9 cellular contexts compared by ENCODE assay signal in the genomic region with DNA sequence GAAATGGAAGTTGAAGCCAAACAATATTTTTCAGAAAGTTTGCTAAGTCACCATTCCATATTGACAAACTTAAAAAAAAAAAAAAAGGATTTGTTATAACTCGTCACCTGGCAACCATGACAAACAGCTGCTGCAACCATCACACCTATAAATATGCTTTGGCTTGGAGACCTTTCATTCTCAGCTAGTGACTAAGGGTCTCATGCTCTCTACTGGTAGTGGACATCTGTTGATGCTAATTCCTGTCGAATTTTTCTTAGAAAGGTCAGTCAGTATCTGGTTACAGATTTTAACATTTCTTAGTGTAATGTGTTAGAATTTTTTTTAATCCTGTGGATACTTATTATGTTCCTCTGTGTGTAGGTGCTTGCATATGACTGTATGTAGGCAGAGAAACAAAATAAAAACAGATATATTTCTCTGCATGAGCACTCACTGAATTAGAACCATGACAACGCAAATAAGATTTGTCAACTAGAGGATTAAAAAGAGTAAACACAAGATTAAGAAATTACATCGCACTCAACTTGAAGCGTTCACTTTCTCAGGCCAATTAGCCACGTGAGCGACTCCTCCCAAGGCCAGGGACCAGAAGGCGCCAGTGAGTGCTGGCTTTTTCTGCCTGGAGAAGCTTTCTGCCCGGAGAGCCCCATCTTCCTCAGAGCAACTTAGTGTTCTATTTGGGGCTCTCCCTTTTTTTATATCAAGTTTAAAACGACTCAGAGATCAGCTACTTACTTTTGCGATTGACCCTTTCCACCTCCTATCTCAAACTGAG. TPM values are rescaled to one million over a fixed set of nuclear protein-coding genes. Genes with fewer than 3 reads are reported as not detected.
A peak's percentile ranks its signal among the peaks of the same experiment; 100 is the strongest.
DNase-seq lines count a peak whose midpoint lies in the region; ATAC-seq and TF ChIP-seq lines count a peak whose summit lies in the region.
"Had no signal": no experiment of that assay in that cellular context is flagged by ENCODE, and none has a peak within 500 bp of the region (broad histone marks: within the 10 kb centered on the region; RNA-seq: fewer than 3 reads in every experiment).

No MANE protein-coding gene starts in this region.

- TF ChIP-seq POLR2A in adrenal gland (IDR thresholded peaks at IDR 0.05), result no peak

- DNase-seq in DMS53 treated with DMSO at 0.1 percent for 48 hours (lab: John Stamatoyannopoulos, UW; ENCODE audit: unreplicated experiment) (peak; percentile 22), NCI-H82 (lab: John Stamatoyannopoulos, UW) (peak; percentile 95), fibroblast of pulmonary artery (ENCODE audit: low read depth) (peak; percentile 39), renal cortical epithelial cell (ENCODE audit: low read depth) (peak; percentile 92), adrenal gland (no peak)
- DNase-seq in stimulated activated CD4-positive, alpha-beta T cell treated with anti-CD3 and anti-CD28 coated beads, Interleukin-15, amount 100 ng/mL, for 24 hours, result no peak
- DNase-seq: activated CD8-positive, alpha-beta memory T cell treated with anti-CD3 and anti-CD28 coated beads for 24 hours had no signal

- 72 to 78% (median 75%) methylated on average over 11 of the region's 11 CpGs for WGBS in adrenal gland, 4 donors

- H3K36me3 ChIP-seq in adrenal gland (replicated peaks in 1 of 2), result no peaks in the 10 kb centered on the region

- H3K9me3 ChIP-seq in adrenal gland (replicated peaks in 1 of 3), result no peaks in the 10 kb centered on the region

- ATAC-seq in GM18868 (IDR thresholded peaks at IDR 0.05; ENCODE audit: unreplicated experiment) (no peak), HG03135 (IDR thresholded peaks at IDR 0.05; ENCODE audit: unreplicated experiment) (no peak)

- H3K27me3 ChIP-seq in adrenal gland, result no peaks in the 10 kb centered on the region

- H3K4me3 ChIP-seq in fibroblast of pulmonary artery (replicated peaks; ENCODE audit: low read depth, low read length) (no peak overlapping the region), adrenal gland (no peak overlapping the region)

- no peaks in the 10 kb centered on the region for H3K4me1 ChIP-seq in adrenal gland (replicated peaks in 1 of 2)

- no peak overlapping the region for H3K27ac ChIP-seq in adrenal gland

- TF ChIP-seq CTCF in fibroblast of pulmonary artery (IDR thresholded peaks at IDR 0.05; ENCODE audit: low read length, missing control alignments) (no peak), adrenal gland (IDR thresholded peaks at IDR 0.05) (no peak)

- intact Hi-C loops in adrenal gland (cut with DNase I), result no loop called here

RNA-seq across cellular contexts. Expression of gene ZNF622, which starts 27.0 kb away (rescaled TPM):
- total RNA-seq in renal cortical epithelial cell (53.3 and 98.3 TPM in 2 replicates), adrenal gland (10 to 100 TPM in 7 of 8 donors, 1 to 10 TPM in 1; 9.2 to 28.0 (median 21.8) TPM)
- polyA plus RNA-seq in adrenal gland, result 10 to 100 TPM; 10.0 to 33.5 (median 12.6) TPM

Comparison
In these comparisons a context has a peak if more than half of its experiments do, and no peak if none do; other contexts are left out.
1. DNase-seq: peak in DMS53 treated with DMSO at 0.1 percent for 48 hours (single experiment), NCI-H82 (single experiment), fibroblast of pulmonary artery (single experiment) and renal cortical epithelial cell (single experiment); none in adrenal gland (0 of 7) and stimulated activated CD4-positive, alpha-beta T cell treated with anti-CD3 and anti-CD28 coated beads, Interleukin-15, amount 100 ng/mL, for 24 hours (single experiment).